29 cellular contexts compared by ENCODE assay signal in the genomic region with DNA sequence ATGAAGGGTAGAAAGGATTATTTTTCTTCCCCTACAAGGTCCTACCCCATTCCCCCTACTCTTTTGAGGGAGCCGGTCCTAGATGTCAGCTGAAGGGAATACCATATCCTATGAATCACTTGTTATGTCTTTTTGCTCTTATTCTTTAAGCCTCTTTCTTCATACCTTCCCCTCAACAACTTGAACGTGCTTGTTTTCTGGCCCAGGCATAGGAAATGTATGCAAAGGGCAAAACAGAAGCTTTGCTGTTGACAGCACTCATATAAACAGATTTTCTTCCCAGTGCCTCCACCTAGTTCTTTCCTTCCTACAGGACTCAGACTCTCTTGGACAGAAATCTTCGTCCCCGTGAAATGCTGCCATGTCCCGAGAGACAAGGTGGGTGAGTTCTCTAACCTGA.
"Had no signal": no experiment of that assay in that cellular context is flagged by ENCODE, and none has a peak within 500 bp of the region (broad histone marks: within the 10 kb centered on the region; RNA-seq: fewer than 3 reads in every experiment).

No MANE protein-coding gene starts in this region.

- ATAC-seq: left colon; left lung; lower lobe of right lung; natural killer cell; right cardiac atrium; sciatic nerve; stimulated activated effector memory CD8-positive, alpha-beta T cell treated with anti-CD3 and anti-CD28 coated beads, Interleukin-12 subunit alpha, Interleukin-12 subunit beta, amount 100 ng/mL, for 72 hours had no signal

- H3K9me3 ChIP-seq: left lung, lower lobe of right lung, neutrophil, ovary, testis, thyroid gland, transverse colon, upper lobe of left lung, vagina had no signal

- H3K27ac ChIP-seq: left lung, lower lobe of right lung, neural progenitor cell, neutrophil, ovary, testis, thyroid gland, transverse colon, upper lobe of left lung had no signal

- H3K27me3 ChIP-seq: left lung, neural progenitor cell, neutrophil, ovary, testis, thyroid gland, transverse colon, upper lobe of left lung, vagina had no signal

- DNase-seq: islet precursor cell; kidney glomerular epithelial cell; left colon; left lung; lower lobe of right lung; mammary epithelial cell; mesenchymal stem cell; naive B cell; natural killer cell; nephron progenitor cell; occipital lobe; ovary; retina; right cardiac atrium; stimulated activated CD4-positive, alpha-beta T cell treated with anti-CD3 and anti-CD28 coated beads, Interleukin-12 subunit alpha, Interleukin-12 subunit beta, amount 100 ng/mL, for 4 hours; stimulated activated CD4-positive, alpha-beta T cell treated with anti-CD3 and anti-CD28 coated beads, Interleukin-15, amount 100 ng/mL, for 24 hours; stimulated activated CD4-positive, alpha-beta T cell treated with anti-CD3 and anti-CD28 coated beads, Interleukin-2, amount 100 ng/mL, for 24 hours; stimulated activated CD4-positive, alpha-beta T cell treated with anti-CD3 and anti-CD28 coated beads, Interleukin-4, amount 100 ng/mL, for 1 hour; stimulated activated naive CD4-positive, alpha-beta T cell; testis; thyroid gland; transverse colon; upper lobe of left lung had no signal

- H3K36me3 ChIP-seq: left lung, lower lobe of right lung, neural progenitor cell, neutrophil, ovary, thyroid gland, transverse colon, upper lobe of left lung, vagina had no signal

- H3K4me1 ChIP-seq: left lung, lower lobe of right lung, neural progenitor cell, testis, transverse colon, upper lobe of left lung, vagina had no signal

- H3K4me3 ChIP-seq: left lung, lower lobe of right lung, neural progenitor cell, ovary, skin epidermis, testis, thyroid gland, transverse colon, upper lobe of left lung had no signal
